In the genomic region with DNA sequence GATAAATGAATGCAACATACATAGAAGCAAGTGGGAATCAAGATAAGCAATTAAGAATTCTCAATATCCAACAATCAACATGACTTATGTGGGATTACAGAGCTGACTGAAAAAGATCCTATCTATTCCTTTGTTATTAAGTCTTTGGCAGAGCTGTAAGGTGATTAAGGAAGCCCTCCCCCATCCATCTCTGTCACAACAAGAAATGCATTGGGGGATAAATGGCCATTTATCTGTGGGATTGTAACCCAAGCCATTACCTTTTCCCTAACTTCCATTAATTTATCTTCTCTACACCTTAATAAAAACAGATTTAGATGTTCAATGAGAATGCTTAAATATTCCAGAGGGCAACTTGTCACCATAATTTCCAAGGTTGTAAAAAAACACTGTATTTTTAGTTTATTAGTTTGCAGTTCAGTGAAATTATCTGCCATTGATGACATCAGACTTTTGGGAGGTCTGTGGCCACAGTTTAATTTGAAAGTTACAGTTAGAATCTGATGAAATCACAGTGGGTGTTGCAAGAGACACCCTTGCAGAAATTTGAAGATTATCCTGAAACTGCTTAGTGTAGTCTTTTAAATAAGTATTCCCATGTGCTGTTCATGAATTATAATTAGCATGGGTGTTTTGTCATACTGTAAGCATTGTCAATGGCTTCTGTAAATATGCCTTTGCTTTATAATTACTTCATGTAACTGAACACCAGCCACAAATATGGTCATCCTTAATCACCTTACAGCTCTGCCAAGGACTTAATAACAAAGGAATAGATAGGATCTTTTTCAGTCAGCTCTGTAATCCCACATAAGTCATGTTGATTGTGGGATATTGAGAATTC, we compare ENCODE assay signal across 1 cellular context.
TF ChIP-seq lines count a peak whose summit lies in the region.

No MANE protein-coding gene starts in this region.

TF ChIP-seq in HEK293, 187 proteins besides CTCF, POLR2A, EP300 and RAD21 (continued from another document):
- TF ChIP-seq ZSCAN30 (tag by site-specific recombination; IDR thresholded peaks at IDR 0.05) (peak; percentile 42; the same call in 1 of the 2 replicates), ZNF2 (tag by site-specific recombination; IDR thresholded peaks at IDR 0.05) (0 out of 2 replicates have a peak, but pooled peaks have one; percentile 30), EGR2 (tag by site-specific recombination; IDR thresholded peaks at IDR 0.05; ENCODE audit: low read depth) (no peak), ZNF114 (tag by site-specific recombination; IDR thresholded peaks at IDR 0.05) (no peak)
- TF ChIP-seq, protein P1, sequence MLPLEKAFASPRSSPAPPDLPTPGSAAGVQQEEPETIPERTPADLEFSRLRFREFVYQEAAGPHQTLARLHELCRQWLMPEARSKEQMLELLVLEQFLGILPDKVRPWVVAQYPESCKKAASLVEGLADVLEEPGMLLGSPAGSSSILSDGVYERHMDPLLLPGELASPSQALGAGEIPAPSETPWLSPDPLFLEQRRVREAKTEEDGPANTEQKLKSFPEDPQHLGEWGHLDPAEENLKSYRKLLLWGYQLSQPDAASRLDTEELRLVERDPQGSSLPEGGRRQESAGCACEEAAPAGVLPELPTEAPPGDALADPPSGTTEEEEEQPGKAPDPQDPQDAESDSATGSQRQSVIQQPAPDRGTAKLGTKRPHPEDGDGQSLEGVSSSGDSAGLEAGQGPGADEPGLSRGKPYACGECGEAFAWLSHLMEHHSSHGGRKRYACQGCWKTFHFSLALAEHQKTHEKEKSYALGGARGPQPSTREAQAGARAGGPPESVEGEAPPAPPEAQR (tag by site-specific recombination; IDR thresholded peaks at IDR 0.05) = peak; percentile 72; the same call in 1 of the 2 replicates
- TF ChIP-seq, protein P2, sequence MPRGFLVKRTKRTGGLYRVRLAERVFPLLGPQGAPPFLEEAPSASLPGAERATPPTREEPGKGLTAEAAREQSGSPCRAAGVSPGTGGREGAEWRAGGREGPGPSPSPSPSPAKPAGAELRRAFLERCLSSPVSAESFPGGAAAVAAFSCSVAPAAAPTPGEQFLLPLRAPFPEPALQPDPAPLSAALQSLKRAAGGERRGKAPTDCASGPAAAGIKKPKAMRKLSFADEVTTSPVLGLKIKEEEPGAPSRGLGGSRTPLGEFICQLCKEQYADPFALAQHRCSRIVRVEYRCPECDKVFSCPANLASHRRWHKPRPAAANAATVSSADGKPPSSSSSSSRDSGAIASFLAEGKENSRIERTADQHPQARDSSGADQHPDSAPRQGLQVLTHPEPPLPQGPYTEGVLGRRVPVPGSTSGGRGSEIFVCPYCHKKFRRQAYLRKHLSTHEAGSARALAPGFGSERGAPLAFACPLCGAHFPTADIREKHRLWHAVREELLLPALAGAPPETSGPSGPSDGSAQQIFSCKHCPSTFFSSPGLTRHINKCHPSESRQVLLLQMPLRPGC (tag by site-specific recombination; IDR thresholded peaks at IDR 0.05) = peak; percentile 80
